In genomic region chr17:72502111-72502939, GRCh38 we compare ENCODE assay signal across 9 cellular contexts.
A peak's percentile ranks its signal among the peaks of the same experiment; 100 is the strongest.
DNase-seq lines count a peak whose midpoint lies in the region; ATAC-seq and TF ChIP-seq lines count a peak whose summit lies in the region.
"Had no signal": no experiment of that assay in that cellular context is flagged by ENCODE, and none has a peak within 500 bp of the region (broad histone marks: within the 10 kb centered on the region; RNA-seq: fewer than 3 reads in every experiment).

No MANE protein-coding gene starts in this region.

- H3K18ac ChIP-seq in mesendoderm (ENCODE audit: low read length) = no peak overlapping the region

- H3K4me3 Mint-ChIP-seq in MCF 10A (ENCODE audit: unreplicated experiment) = no peak overlapping the region
- no peak overlapping the region for H3K4me3 Mint-ChIP-seq in effector memory CD8-positive, alpha-beta T cell

- no peak for TF ChIP-seq POLR2A in esophagus squamous epithelium (IDR thresholded peaks at IDR 0.05)
- TF ChIP-seq POLR2A in vagina (IDR thresholded peaks at IDR 0.05) = no peak

- H3K56ac ChIP-seq in mesendoderm (ENCODE audit: low read length) = peak overlapping the region; percentile 62

- no peak overlapping the region for H3K23ac ChIP-seq in mesendoderm (ENCODE audit: low read length)

- H3K27ac ChIP-seq in mammary epithelial cell (ENCODE audit: insufficient read depth, low read depth, low read length) (no peak overlapping the region), esophagus squamous epithelium (peak overlapping the region; percentile 59 to 83 (median 73)), mesendoderm (ENCODE audit: low read depth, low read length) (no peak overlapping the region), vagina (peak overlapping the region; percentile 54)

- DNase-seq in MCF 10A (ENCODE audit: unreplicated experiment) (peak; percentile 38), mammary epithelial cell (no peak), esophagus squamous epithelium (lab: John Stamatoyannopoulos, UW) (no peak), mesendoderm (peak; percentile 55), vagina (ENCODE audit: extremely low spot score in 2 of 2) (no peak), NK-92 (lab: John Stamatoyannopoulos, UW; ENCODE audit: unreplicated experiment) (no peak)
- no peak for DNase-seq in effector memory CD8-positive, alpha-beta T cell
- DNase-seq: activated effector memory CD4-positive, alpha-beta T cell treated with Interleukin-2 at 50 U/mL for 16 hours had no signal

- H3K36me3 ChIP-seq in mammary epithelial cell (ENCODE audit: insufficient read depth, low read length) (no peaks in the 10 kb centered on the region), esophagus squamous epithelium (no peaks in the 10 kb centered on the region), mesendoderm (ENCODE audit: control insufficient read depth, insufficient read depth, low read length) (no peaks in the 10 kb centered on the region), vagina (no peaks in the 10 kb centered on the region)

- no TSS peak for BruUV-seq in MCF 10A (replicated peaks; lab: Mats Ljungman, UMichigan)
- no TSS peak for BruUV-seq in mammary epithelial cell (replicated peaks; lab: Mats Ljungman, UMichigan)

- H3K9ac ChIP-seq in mammary epithelial cell (ENCODE audit: insufficient read depth, low read length) = no peak overlapping the region
- peak overlapping the region; percentile 15 for H3K9ac ChIP-seq in mesendoderm (ENCODE audit: low read length)

- H3K27ac Mint-ChIP-seq in MCF 10A (ENCODE audit: low read depth, unreplicated experiment) = no peak overlapping the region
- H3K27ac Mint-ChIP-seq in effector memory CD8-positive, alpha-beta T cell = no peak overlapping the region

- peak overlapping the region; percentile 33 for H4K5ac ChIP-seq in mesendoderm (ENCODE audit: low read length)

- in situ Hi-C loops in mammary epithelial cell (cut with MboI; ENCODE audit: low sequenced_read_pairs in 2 of 2) = loop anchor here in 1 of 2 donors (25.0 kb wide), 1 partner anchor 1715 kb away; no protein-coding TSS in a partner anchor

- peaks cover 96% of the 10 kb centered on the region for H3K79me2 ChIP-seq in mammary epithelial cell (ENCODE audit: insufficient read depth, low read length)
- no peaks in the 10 kb centered on the region for H3K79me2 ChIP-seq in mesendoderm (ENCODE audit: control insufficient read depth, insufficient read depth, low read length)

- H3K4me1 Mint-ChIP-seq in MCF 10A (ENCODE audit: insufficient read depth, unreplicated experiment) = peaks cover 49% of the 10 kb centered on the region
- no peaks in the 10 kb centered on the region for H3K4me1 Mint-ChIP-seq in effector memory CD8-positive, alpha-beta T cell (ENCODE audit: low read depth in 2 of 2)

- H3K9me3 ChIP-seq in mammary epithelial cell (replicated peaks; ENCODE audit: insufficient read depth, low read length) (no peaks in the 10 kb centered on the region), esophagus squamous epithelium (no peaks in the 10 kb centered on the region), vagina (no peaks in the 10 kb centered on the region)

- no peak for ATAC-seq in effector memory CD8-positive, alpha-beta T cell (replicated peaks)
- no peak for ATAC-seq in GM18867 (IDR thresholded peaks at IDR 0.05; ENCODE audit: unreplicated experiment)

- H3K36me3 Mint-ChIP-seq in MCF 10A (ENCODE audit: insufficient read depth, unreplicated experiment) = peaks cover 25% of the 10 kb centered on the region
- H3K36me3 Mint-ChIP-seq in effector memory CD8-positive, alpha-beta T cell (ENCODE audit: insufficient read depth) = no peaks in the 10 kb centered on the region

- no peak overlapping the region for H2AK5ac ChIP-seq in mesendoderm (ENCODE audit: low read length)

- no peak overlapping the region for H3K4ac ChIP-seq in mesendoderm (ENCODE audit: low read depth, low read length)

- H3K79me1 ChIP-seq in mesendoderm (ENCODE audit: low read length) = no peaks in the 10 kb centered on the region

- H3K9me3 Mint-ChIP-seq in MCF 10A (ENCODE audit: unreplicated experiment) = peaks cover 6% of the 10 kb centered on the region
- no peaks in the 10 kb centered on the region for H3K9me3 Mint-ChIP-seq in effector memory CD8-positive, alpha-beta T cell

- dilution Hi-C loops in mammary epithelial cell (cut with HindIII; ENCODE audit: low sequenced_read_pairs) = no loop called here

- H2BK120ac ChIP-seq in mesendoderm (ENCODE audit: low read depth, low read length) = no peak overlapping the region

- H2AFZ ChIP-seq in mammary epithelial cell (ENCODE audit: low read depth, low read length) = no peak overlapping the region

- H4K20me1 ChIP-seq in mammary epithelial cell (ENCODE audit: insufficient read depth, low read length) = peaks cover 8% of the 10 kb centered on the region

- H3K4me3 ChIP-seq in mammary epithelial cell (replicated peaks in 1 of 3; ENCODE audit: insufficient read depth in 1 of 3, low read depth in 2 of 3, low read length in 3 of 3) (no peak overlapping the region), esophagus squamous epithelium (peak overlapping the region in 1 of 4 donors; percentile 28), mesendoderm (ENCODE audit: low read length) (no peak overlapping the region), vagina (no peak overlapping the region)

- POLR2A ChIA-PET in MCF 10A (lab: Yijun Ruan, JAX) = no interaction called here

- H3K4me2 ChIP-seq in mammary epithelial cell (ENCODE audit: insufficient read depth, low read depth, low read length) (no peak overlapping the region), mesendoderm (ENCODE audit: low read length) (no peak overlapping the region)

- H3K27me3 Mint-ChIP-seq in MCF 10A (ENCODE audit: insufficient read depth, unreplicated experiment) = no peaks in the 10 kb centered on the region
- H3K27me3 Mint-ChIP-seq in effector memory CD8-positive, alpha-beta T cell = peaks cover 22 to 50% of the 10 kb centered on the region in 2 donors

- H3K4me1 ChIP-seq in mammary epithelial cell (ENCODE audit: insufficient read depth, low read length) (peaks cover 4% of the 10 kb centered on the region), esophagus squamous epithelium (peaks cover 13 to 27% (median 20%) of the 10 kb centered on the region in 3 donors), mesendoderm (ENCODE audit: control insufficient read depth, low read depth, low read length) (peaks cover 2% of the 10 kb centered on the region), vagina (peaks cover 20% of the 10 kb centered on the region)

- CTCF ChIA-PET in MCF 10A (lab: Yijun Ruan, JAX) = interaction anchor here (0.6 kb wide), 1 partner anchor 1330 kb away, joined by 4 read pairs; no protein-coding TSS in a partner anchor
- CTCF ChIA-PET in mammary epithelial cell (lab: Charles Lee; ENCODE audit: low non-redundant PET) = interaction anchor here (0.6 kb wide), 1 partner anchor 226 kb away, joined by 3 read pairs; no protein-coding TSS in a partner anchor

- H2BK5ac ChIP-seq in mesendoderm (ENCODE audit: low read length) = no peak overlapping the region

- no peaks in the 10 kb centered on the region for H3K27me3 ChIP-seq in mammary epithelial cell (ENCODE audit: insufficient read depth, low read length)
- H3K27me3 ChIP-seq in esophagus squamous epithelium = peaks cover 0 to 3% (median 0%) of the 10 kb centered on the region in 4 donors
- H3K27me3 ChIP-seq in mesendoderm (ENCODE audit: insufficient read depth, low read length, poor library complexity) = no peaks in the 10 kb centered on the region
- no peaks in the 10 kb centered on the region for H3K27me3 ChIP-seq in vagina

- 84% methylated on average over 18 of the region's 20 CpGs for WGBS in mammary epithelial cell (ENCODE audit: low coverage, missing lambda C conversion rate)
- WGBS in esophagus squamous epithelium, 2 donors = 29% methylated on average over 13 of the region's 20 CpGs
- no CpG with 5 or more reads among the region's 20 CpGs for WGBS in mesendoderm (ENCODE audit: extremely low coverage, insufficient coverage, low lambda C conversion rate)

- intact Hi-C loops in MCF 10A (cut with micrococcal nuclease) (no loop called here), mammary epithelial cell (cut with micrococcal nuclease) (no loop called here), esophagus squamous epithelium (cut with DNase I) (no loop called here), vagina (cut with DNase I) (no loop called here)

- no peak overlapping the region for H4K8ac ChIP-seq in mesendoderm (ENCODE audit: low read depth, low read length)

- H2BK15ac ChIP-seq in mesendoderm (replicated peaks; ENCODE audit: low read depth) = no peak overlapping the region

- no peak for TF ChIP-seq CTCF in MCF 10A (IDR thresholded peaks at IDR 0.05; ENCODE audit: unreplicated experiment)
- no peak for TF ChIP-seq CTCF in mammary epithelial cell (conservative IDR thresholded peaks at IDR 0.05 in 1 of 2, IDR thresholded peaks at IDR 0.05 in 1 of 2; ENCODE audit: extremely low read depth in 1 of 2, insufficient read depth in 1 of 2, low read depth in 1 of 2, low read length in 2 of 2)
- TF ChIP-seq CTCF in esophagus squamous epithelium (IDR thresholded peaks at IDR 0.05) = no peak
- no peak for TF ChIP-seq CTCF in vagina (IDR thresholded peaks at IDR 0.05)

Comparison
In these comparisons a context has a peak if more than half of its experiments do, and no peak if none do; other contexts are left out.
1. DNase-seq: peak in MCF 10A (single experiment) and mesendoderm (single experiment); none in mammary epithelial cell (single experiment), esophagus squamous epithelium (single experiment), vagina (0 of 2), NK-92 (single experiment) and effector memory CD8-positive, alpha-beta T cell (0 of 3).
2. H3K27ac ChIP-seq: peak in esophagus squamous epithelium (4 of 4) and vagina (single experiment); none in mammary epithelial cell (single experiment) and mesendoderm (single experiment).